27 cellular contexts compared by ENCODE assay signal in genomic region chr12:102629262-102629888, GRCh38.
DNase-seq lines count a peak whose midpoint lies in the region; ATAC-seq and TF ChIP-seq lines count a peak whose summit lies in the region.
"Had no signal": no experiment of that assay in that cellular context is flagged by ENCODE, and none has a peak within 500 bp of the region (broad histone marks: within the 10 kb centered on the region; RNA-seq: fewer than 3 reads in every experiment).

No MANE protein-coding gene starts in this region.

- peaks cover 18% of the 10 kb centered on the region for H3K9me3 Mint-ChIP-seq in activated T-helper 1 cell treated with anti-CD3 and anti-CD28 coated beads, Interleukin-12 subunit alpha, Interleukin-12 subunit beta, Interleukin-2, Interleukin-4 antibody, amounts not matched to agents 30 ng/mL and 10 ng/mL and 1 ng/mL, durations not matched to agents 14 hours and 24 hours and 36 hours
- H3K9me3 Mint-ChIP-seq in activated CD8-positive, alpha-beta memory T cell treated with anti-CD3 and anti-CD28 coated beads, Interleukin-2, amount 10 ng/mL, durations not matched to agents 7 days and 5 days (ENCODE audit: low read depth), result peaks cover 6% of the 10 kb centered on the region

- H3K27me3 ChIP-seq in brain microvascular endothelial cell (replicated peaks) (no peaks in the 10 kb centered on the region), esophagus muscularis mucosa (no peaks in the 10 kb centered on the region)
- H3K27me3 ChIP-seq: testis had no signal

- H3K36me3 Mint-ChIP-seq in activated T-helper 1 cell treated with anti-CD3 and anti-CD28 coated beads, Interleukin-12 subunit alpha, Interleukin-12 subunit beta, Interleukin-2, Interleukin-4 antibody, amounts not matched to agents 30 ng/mL and 10 ng/mL and 1 ng/mL, durations not matched to agents 14 hours and 24 hours and 36 hours (ENCODE audit: low read depth), result no peaks in the 10 kb centered on the region
- H3K36me3 Mint-ChIP-seq in activated CD8-positive, alpha-beta memory T cell treated with anti-CD3 and anti-CD28 coated beads, Interleukin-2, amount 10 ng/mL, durations not matched to agents 7 days and 5 days, result no peaks in the 10 kb centered on the region
- H3K36me3 Mint-ChIP-seq: brain; CD4-positive, CD25-positive, alpha-beta regulatory T cell had no signal

- H3K4me3 ChIP-seq in brain microvascular endothelial cell (ENCODE audit: low read depth, low read length) (no peak overlapping the region), esophagus muscularis mucosa (no peak overlapping the region)
- H3K4me3 ChIP-seq: testis had no signal

- H3K27ac ChIP-seq in brain microvascular endothelial cell, result no peak overlapping the region
- no peak overlapping the region for H3K27ac ChIP-seq in esophagus muscularis mucosa (replicated peaks in 1 of 4)
- H3K27ac ChIP-seq: 22Rv1, KMS-11, parathyroid adenoma, testis had no signal

- no peak overlapping the region for H3K4me3 Mint-ChIP-seq in activated T-helper 1 cell treated with anti-CD3 and anti-CD28 coated beads, Interleukin-12 subunit alpha, Interleukin-12 subunit beta, Interleukin-2, Interleukin-4 antibody, amounts not matched to agents 30 ng/mL and 10 ng/mL and 1 ng/mL, durations not matched to agents 14 hours and 24 hours and 36 hours
- H3K4me3 Mint-ChIP-seq in activated CD8-positive, alpha-beta memory T cell treated with anti-CD3 and anti-CD28 coated beads, Interleukin-2, amount 10 ng/mL, durations not matched to agents 7 days and 5 days, result no peak overlapping the region
- H3K4me3 Mint-ChIP-seq: activated B cell treated with CpG ODN at 0.5 μM for 24 hours; activated naive CD8-positive, alpha-beta T cell treated with anti-CD3 and anti-CD28 coated beads, Interleukin-2, amount 50 U/mL, for 24 hours; brain; CD4-positive, CD25-positive, alpha-beta regulatory T cell; neural crest cell had no signal

- intact Hi-C loops in esophagus muscularis mucosa (cut with DNase I), result no loop called here
- intact Hi-C loops in activated T-helper 1 cell treated with anti-CD3 and anti-CD28 coated beads, Interleukin-12 subunit alpha, Interleukin-12 subunit beta, Interleukin-2, Interleukin-4 antibody, amounts not matched to agents 30 ng/mL and 10 ng/mL and 1 ng/mL, durations not matched to agents 14 hours and 24 hours and 36 hours (cut with micrococcal nuclease), result no loop called here

- TF ChIP-seq POLR2A in esophagus muscularis mucosa (IDR thresholded peaks at IDR 0.05; ENCODE audit: low read depth), result no peak

- TF ChIP-seq EP300 in esophagus muscularis mucosa (IDR thresholded peaks at IDR 0.05), result no peak

- no peaks in the 10 kb centered on the region for H3K4me1 Mint-ChIP-seq in activated T-helper 1 cell treated with anti-CD3 and anti-CD28 coated beads, Interleukin-12 subunit alpha, Interleukin-12 subunit beta, Interleukin-2, Interleukin-4 antibody, amounts not matched to agents 30 ng/mL and 10 ng/mL and 1 ng/mL, durations not matched to agents 14 hours and 24 hours and 36 hours (ENCODE audit: low read depth)
- no peaks in the 10 kb centered on the region for H3K4me1 Mint-ChIP-seq in activated CD8-positive, alpha-beta memory T cell treated with anti-CD3 and anti-CD28 coated beads, Interleukin-2, amount 10 ng/mL, durations not matched to agents 7 days and 5 days
- H3K4me1 Mint-ChIP-seq: activated B cell treated with CpG ODN at 0.5 μM for 24 hours; activated naive CD8-positive, alpha-beta T cell treated with anti-CD3 and anti-CD28 coated beads, Interleukin-2, amount 50 U/mL, for 24 hours; brain; CD4-positive, CD25-positive, alpha-beta regulatory T cell; neural crest cell had no signal

- peaks cover 0 to 21% (median 12%) of the 10 kb centered on the region in 4 donors for H3K9me3 ChIP-seq in esophagus muscularis mucosa
- H3K9me3 ChIP-seq: testis had no signal

- CTCF ChIA-PET in activated CD8-positive, alpha-beta memory T cell treated with anti-CD3 and anti-CD28 coated beads, Interleukin-2, amount 10 ng/mL, durations not matched to agents 7 days and 5 days (lab: Charles Lee), result no interaction called here

- in situ Hi-C loops in brain microvascular endothelial cell (cut with HindIII; ENCODE audit: low pct_ligation_motif_present, low sequenced_read_pairs), result no loop called here

- TF ChIP-seq CTCF in brain microvascular endothelial cell (IDR thresholded peaks at IDR 0.05; ENCODE audit: low read depth, low read length, missing control alignments) (no peak), esophagus muscularis mucosa (IDR thresholded peaks at IDR 0.05) (no peak)

- no peaks in the 10 kb centered on the region for H3K27me3 Mint-ChIP-seq in activated T-helper 1 cell treated with anti-CD3 and anti-CD28 coated beads, Interleukin-12 subunit alpha, Interleukin-12 subunit beta, Interleukin-2, Interleukin-4 antibody, amounts not matched to agents 30 ng/mL and 10 ng/mL and 1 ng/mL, durations not matched to agents 14 hours and 24 hours and 36 hours (ENCODE audit: insufficient read depth)
- H3K27me3 Mint-ChIP-seq in activated CD8-positive, alpha-beta memory T cell treated with anti-CD3 and anti-CD28 coated beads, Interleukin-2, amount 10 ng/mL, durations not matched to agents 7 days and 5 days, result no peaks in the 10 kb centered on the region
- H3K27me3 Mint-ChIP-seq: activated B cell treated with CpG ODN at 0.5 μM for 24 hours; brain; CD4-positive, CD25-positive, alpha-beta regulatory T cell had no signal

- no peak overlapping the region for H3K27ac Mint-ChIP-seq in activated T-helper 1 cell treated with anti-CD3 and anti-CD28 coated beads, Interleukin-12 subunit alpha, Interleukin-12 subunit beta, Interleukin-2, Interleukin-4 antibody, amounts not matched to agents 30 ng/mL and 10 ng/mL and 1 ng/mL, durations not matched to agents 14 hours and 24 hours and 36 hours
- no peak overlapping the region for H3K27ac Mint-ChIP-seq in activated CD8-positive, alpha-beta memory T cell treated with anti-CD3 and anti-CD28 coated beads, Interleukin-2, amount 10 ng/mL, durations not matched to agents 7 days and 5 days
- H3K27ac Mint-ChIP-seq: activated B cell treated with CpG ODN at 0.5 μM for 24 hours; activated naive CD8-positive, alpha-beta T cell treated with anti-CD3 and anti-CD28 coated beads, Interleukin-2, amount 50 U/mL, for 24 hours; brain; CD4-positive, CD25-positive, alpha-beta regulatory T cell had no signal

- H3K36me3 ChIP-seq in brain microvascular endothelial cell (replicated peaks) (no peaks in the 10 kb centered on the region), esophagus muscularis mucosa (no peaks in the 10 kb centered on the region)

- DNase-seq in NCI-H82 (lab: John Stamatoyannopoulos, UW), result peak; percentile 8
- DNase-seq in NCI-H82 treated with DMSO at 0.1 percent for 48 hours (lab: John Stamatoyannopoulos, UW; ENCODE audit: unreplicated experiment), result no peak
- DNase-seq in NCI-H226, result peak; percentile 50
- DNase-seq in brain microvascular endothelial cell, result peak; percentile 19
- peak; percentile 18 for DNase-seq in stromal cell of bone marrow (ENCODE audit: low read depth)
- no peak for DNase-seq in esophagus muscularis mucosa (ENCODE audit: extremely low spot score)
- no peak for DNase-seq in activated T-helper 1 cell treated with anti-CD3 and anti-CD28 coated beads, Interleukin-12 subunit alpha, Interleukin-12 subunit beta, Interleukin-2, Interleukin-4 antibody, amounts not matched to agents 30 ng/mL and 10 ng/mL and 1 ng/mL, durations not matched to agents 14 hours and 24 hours and 36 hours (ENCODE audit: low spot score)
- DNase-seq in activated CD8-positive, alpha-beta memory T cell treated with anti-CD3 and anti-CD28 coated beads, Interleukin-2, amount 10 ng/mL, durations not matched to agents 7 days and 5 days, result no peak
- DNase-seq: activated B cell treated with CpG ODN at 0.5 μM for 24 hours; activated naive CD8-positive, alpha-beta T cell treated with anti-CD3 and anti-CD28 coated beads, Interleukin-2, amount 50 U/mL, for 24 hours; activated T-cell treated with anti-CD3 and anti-CD28 coated beads, Interleukin-2, amount 50 U/mL, for 48 hours; AML-193; Calu3; CD4-positive, CD25-positive, alpha-beta regulatory T cell; DND-41; NCI-H1436; NCI-H2081; NCI-H526; stimulated activated CD4-positive, alpha-beta T cell treated with anti-CD3 and anti-CD28 coated beads, Interleukin-1b, Interleukin-23, amount 100 ng/mL, for 48 hours; stimulated activated naive CD4-positive, alpha-beta T cell treated with Interleukin-2 at 50 U/mL for 16 hours; testis had no signal

- ATAC-seq in activated CD8-positive, alpha-beta memory T cell treated with anti-CD3 and anti-CD28 coated beads, Interleukin-2, amount 10 ng/mL, durations not matched to agents 7 days and 5 days, result no peak
- ATAC-seq: activated naive CD8-positive, alpha-beta T cell treated with anti-CD3 and anti-CD28 coated beads, Interleukin-2, amount 50 U/mL, for 24 hours; left lobe of liver had no signal

- 80% methylated on average over 1 of the region's 1 CpG for WGBS in esophagus muscularis mucosa

- H3K4me1 ChIP-seq in esophagus muscularis mucosa, result no peaks in the 10 kb centered on the region
- H3K4me1 ChIP-seq: parathyroid adenoma, testis had no signal

Comparison
In these comparisons a context has a peak if more than half of its experiments do, and no peak if none do; other contexts are left out.
1. DNase-seq: peak in NCI-H82 (single experiment), NCI-H226 (single experiment), brain microvascular endothelial cell (single experiment) and stromal cell of bone marrow (single experiment); none in NCI-H82 treated with DMSO at 0.1 percent for 48 hours (single experiment), esophagus muscularis mucosa (single experiment), activated T-helper 1 cell treated with anti-CD3 and anti-CD28 coated beads, Interleukin-12 subunit alpha, Interleukin-12 subunit beta, Interleukin-2, Interleukin-4 antibody, amounts not matched to agents 30 ng/mL and 10 ng/mL and 1 ng/mL, durations not matched to agents 14 hours and 24 hours and 36 hours (single experiment) and activated CD8-positive, alpha-beta memory T cell treated with anti-CD3 and anti-CD28 coated beads, Interleukin-2, amount 10 ng/mL, durations not matched to agents 7 days and 5 days (single experiment).